In genomic region chr10:43960477-43960876, GRCh38 we compare ENCODE assay signal across 18 cellular contexts.
DNase-seq lines count a peak whose midpoint lies in the region; ATAC-seq and TF ChIP-seq lines count a peak whose summit lies in the region.
"Had no signal": no experiment of that assay in that cellular context is flagged by ENCODE, and none has a peak within 500 bp of the region (broad histone marks: within the 10 kb centered on the region; RNA-seq: fewer than 3 reads in every experiment).

No MANE protein-coding gene starts in this region.

- H3F3A ChIP-seq in neural progenitor cell (ENCODE audit: low read depth) = no peaks in the 10 kb centered on the region

- H3K4me1 ChIP-seq in ascending aorta = peaks cover 6 to 40% of the 10 kb centered on the region in 2 donors
- H3K4me1 ChIP-seq in tibial artery = peaks cover 5 to 67% (median 46%) of the 10 kb centered on the region in 4 donors
- no peaks in the 10 kb centered on the region for H3K4me1 ChIP-seq in neural progenitor cell

- DNase-seq in ascending aorta (ENCODE audit: low spot score in 2 of 2) (peak in 1 of 2 donors; percentile 45), ecto neural progenitor cell (ENCODE audit: low spot score) (peak; percentile 23), tibial artery (no peak), neural progenitor cell (ENCODE audit: low spot score) (no peak), COLO829 (ENCODE audit: low spot score) (no peak)
- DNase-seq: ACHN; DND-41; KBM-7; NCI-H1105 treated with DMSO at 0.1 percent for 48 hours; NCI-H1694; NCI-H510A; NCI-H748 treated with DMSO at 0.1 percent for 48 hours; NK-92 treated with Interleukin-12 subunit alpha and Interleukin-12 subunit beta, amount 100 ng/mL, for 24 hours had no signal

- H3K36me3 Mint-ChIP-seq in nephron (ENCODE audit: low read depth) = no peaks in the 10 kb centered on the region
- no peaks in the 10 kb centered on the region for H3K36me3 Mint-ChIP-seq in neural progenitor cell

- peak overlapping the region; percentile 29 to 75 for H3K27ac ChIP-seq in ascending aorta
- H3K27ac ChIP-seq in tibial artery = peak overlapping the region; percentile 70 to 76
- no peak overlapping the region for H3K27ac ChIP-seq in neural progenitor cell
- H3K27ac ChIP-seq: C4-2B had no signal

- H3K27ac Mint-ChIP-seq in nephron = peak overlapping the region; percentile 84 to 94 (median 89)
- no peak overlapping the region for H3K27ac Mint-ChIP-seq in neural progenitor cell

- H3K27me3 Mint-ChIP-seq in nephron (ENCODE audit: low read depth) (peaks cover 22% of the 10 kb centered on the region), neural progenitor cell (ENCODE audit: insufficient read depth, low read depth) (peaks cover 2% of the 10 kb centered on the region)

- no peaks in the 10 kb centered on the region for H3K36me3 ChIP-seq in ascending aorta
- H3K36me3 ChIP-seq in tibial artery = no peaks in the 10 kb centered on the region
- no peaks in the 10 kb centered on the region for H3K36me3 ChIP-seq in neural progenitor cell

- H3K4me1 Mint-ChIP-seq in nephron = peaks cover 36% of the 10 kb centered on the region
- H3K4me1 Mint-ChIP-seq in neural progenitor cell = no peaks in the 10 kb centered on the region

- H3K9me3 ChIP-seq in ascending aorta (no peaks in the 10 kb centered on the region), tibial artery (no peaks in the 10 kb centered on the region), neural progenitor cell (ENCODE audit: low read depth) (no peaks in the 10 kb centered on the region)

- no peak for ATAC-seq in GM19455 (IDR thresholded peaks at IDR 0.05; ENCODE audit: unreplicated experiment)
- ATAC-seq: HepG2, Right ventricle myocardium inferior had no signal

- no peak overlapping the region for H2AFZ ChIP-seq in neural progenitor cell (replicated peaks)

- H3K4me3 Mint-ChIP-seq in nephron = no peak overlapping the region
- no peak overlapping the region for H3K4me3 Mint-ChIP-seq in neural progenitor cell

- intact Hi-C loops in ascending aorta (cut with DNase I) (loop anchor here (5.0 to 10.0 kb wide), 2 partner anchors 57 to 96 kb away; no protein-coding TSS in a partner anchor), tibial artery (cut with DNase I; ENCODE audit: low total_unique reads) (loop anchor here (10.0 kb wide), 2 partner anchors 54 to 136 kb away; no protein-coding TSS in a partner anchor)

- no peak overlapping the region for H3K4me2 ChIP-seq in neural progenitor cell

- H4K20me1 ChIP-seq in neural progenitor cell (ENCODE audit: low read depth) = no peaks in the 10 kb centered on the region

- H3K4me3 ChIP-seq in ascending aorta (no peak overlapping the region), tibial artery (no peak overlapping the region), neural progenitor cell (no peak overlapping the region)

- H3K79me2 ChIP-seq in neural progenitor cell (ENCODE audit: low read depth) = no peaks in the 10 kb centered on the region

- H3K9ac ChIP-seq in neural progenitor cell = no peak overlapping the region

- H3K27me3 ChIP-seq in ascending aorta = no peaks in the 10 kb centered on the region
- no peaks in the 10 kb centered on the region for H3K27me3 ChIP-seq in tibial artery
- H3K27me3 ChIP-seq in neural progenitor cell = no peaks in the 10 kb centered on the region

- H3K9me3 Mint-ChIP-seq in nephron (peaks cover 3% of the 10 kb centered on the region), neural progenitor cell (no peaks in the 10 kb centered on the region)

- TF ChIP-seq CTCF in ascending aorta (IDR thresholded peaks at IDR 0.05) (no peak), nephron (IDR thresholded peaks at IDR 0.05; ENCODE audit: unreplicated experiment in 3 of 3) (no peak), tibial artery (IDR thresholded peaks at IDR 0.05) (no peak), neural progenitor cell (IDR thresholded peaks at IDR 0.05) (no peak)
